ENCODE assay signal across 25 cellular contexts in the genomic region with DNA sequence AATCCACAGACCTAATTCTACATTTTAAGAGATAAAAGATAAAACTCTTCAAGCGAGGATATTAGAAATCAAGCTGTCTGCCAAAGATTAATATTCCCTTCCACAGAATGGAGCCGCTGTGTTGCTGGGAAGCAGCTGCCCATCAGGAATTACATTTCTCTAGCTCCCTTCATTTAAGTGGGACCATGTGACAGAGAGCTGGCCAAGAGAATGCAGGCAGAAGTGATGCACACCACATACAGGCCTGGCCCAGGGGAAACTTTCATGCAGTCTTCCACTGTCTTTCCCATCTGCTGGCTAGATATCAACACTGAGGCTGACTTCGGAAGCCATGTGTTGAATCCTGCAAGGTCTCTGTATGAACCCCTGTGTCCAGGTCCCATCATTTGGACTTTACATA.
"Had no signal": no experiment of that assay in that cellular context is flagged by ENCODE, and none has a peak within 500 bp of the region (broad histone marks: within the 10 kb centered on the region; RNA-seq: fewer than 3 reads in every experiment).

No MANE protein-coding gene starts in this region.

- H3K27me3 ChIP-seq: stomach, suprapubic skin, testis, thyroid gland, tibial artery, tibial nerve, transverse colon, upper lobe of left lung, upper lobe of right lung, uterus, vagina had no signal

- H3K27ac ChIP-seq: stomach, suprapubic skin, testis, thoracic aorta, thyroid gland, tibial artery, tibial nerve, transverse colon, upper lobe of left lung, upper lobe of right lung, uterus, vagina had no signal

- H3K36me3 ChIP-seq: stomach, suprapubic skin, thoracic aorta, thyroid gland, tibial artery, tibial nerve, transverse colon, upper lobe of left lung, upper lobe of right lung, uterus, vagina had no signal

- H3K9me3 ChIP-seq: suprapubic skin, testis, thoracic aorta, thyroid gland, upper lobe of left lung, upper lobe of right lung, uterus, vagina had no signal

- DNase-seq: stimulated activated CD4-positive, alpha-beta T cell treated with anti-CD3 and anti-CD28 coated beads, Interleukin-2, amount 100 ng/mL, for 48 hours; stimulated activated CD4-positive, alpha-beta T cell treated with anti-CD3 and anti-CD28 coated beads, Interleukin-4, amount 100 ng/mL, for 1 hour; stimulated activated CD4-positive, alpha-beta T cell treated with anti-CD3 and anti-CD28 coated beads, Interleukin-4, amount 100 ng/mL, for 24 hours; stimulated activated CD4-positive, alpha-beta T cell treated with anti-CD3 and anti-CD28 coated beads, Interleukin-4, amount 100 ng/mL, for 4 hours; stimulated activated CD8-positive, alpha-beta memory T cell treated with anti-CD3 and anti-CD28 coated beads, Interleukin-4, amount 100 ng/mL, for 48 hours; stimulated activated naive B cell treated with anti-CD40 and anti-IgM and Interleukin-4, amounts not matched to agents 10 μg/mL and 1 μg/mL and 100 μg/mL, for 72 hours; stimulated activated naive CD4-positive, alpha-beta T cell; stimulated activated naive CD4-positive, alpha-beta T cell treated with Interleukin-2 at 50 U/mL for 16 hours; stimulated activated naive CD8-positive, alpha-beta T cell treated with anti-CD3 and anti-CD28 coated beads, Interleukin-15, amount 100 ng/mL, for 72 hours; stimulated activated naive CD8-positive, alpha-beta T cell treated with anti-CD3 and anti-CD28 coated beads, Interleukin-15, Interleukin-2, amounts not matched to agents 100 U/mL and 50 U/mL, for 24 hours; stomach; substantia nigra; testis; thyroid gland; tibial artery; transverse colon; upper lobe of left lung; upper lobe of right lung; uterus had no signal

- H3K4me1 ChIP-seq: stomach, suprapubic skin, testis, thyroid gland, tibial artery, tibial nerve, transverse colon, upper lobe of left lung, upper lobe of right lung, uterus, vagina had no signal

- ATAC-seq: stimulated activated effector memory CD8-positive, alpha-beta T cell treated with anti-CD3 and anti-CD28 coated beads, Interleukin-12 subunit alpha, Interleukin-12 subunit beta, amount 100 ng/mL, for 72 hours; stimulated activated memory B cell treated with anti-CD40 and anti-IgM and Interleukin-4, amounts not matched to agents 10 μg/mL and 1 μg/mL and 100 μg/mL, for 72 hours; stimulated activated naive B cell treated with anti-CD40 and anti-IgM and Interleukin-4, amounts not matched to agents 10 μg/mL and 1 μg/mL and 100 μg/mL, for 72 hours; stimulated activated naive CD8-positive, alpha-beta T cell treated with anti-CD3 and anti-CD28 coated beads, Interleukin-15, amount 100 ng/mL, for 72 hours; stimulated activated naive CD8-positive, alpha-beta T cell treated with anti-CD3 and anti-CD28 coated beads, Interleukin-15, Interleukin-2, amounts not matched to agents 100 U/mL and 50 U/mL, for 24 hours; upper lobe of right lung had no signal

- H3K4me3 ChIP-seq: stomach, suprapubic skin, testis, thoracic aorta, thyroid gland, tibial artery, tibial nerve, transverse colon, upper lobe of left lung, upper lobe of right lung, uterus, vagina had no signal
